1 cellular context compared by ENCODE assay signal in the genomic region with DNA sequence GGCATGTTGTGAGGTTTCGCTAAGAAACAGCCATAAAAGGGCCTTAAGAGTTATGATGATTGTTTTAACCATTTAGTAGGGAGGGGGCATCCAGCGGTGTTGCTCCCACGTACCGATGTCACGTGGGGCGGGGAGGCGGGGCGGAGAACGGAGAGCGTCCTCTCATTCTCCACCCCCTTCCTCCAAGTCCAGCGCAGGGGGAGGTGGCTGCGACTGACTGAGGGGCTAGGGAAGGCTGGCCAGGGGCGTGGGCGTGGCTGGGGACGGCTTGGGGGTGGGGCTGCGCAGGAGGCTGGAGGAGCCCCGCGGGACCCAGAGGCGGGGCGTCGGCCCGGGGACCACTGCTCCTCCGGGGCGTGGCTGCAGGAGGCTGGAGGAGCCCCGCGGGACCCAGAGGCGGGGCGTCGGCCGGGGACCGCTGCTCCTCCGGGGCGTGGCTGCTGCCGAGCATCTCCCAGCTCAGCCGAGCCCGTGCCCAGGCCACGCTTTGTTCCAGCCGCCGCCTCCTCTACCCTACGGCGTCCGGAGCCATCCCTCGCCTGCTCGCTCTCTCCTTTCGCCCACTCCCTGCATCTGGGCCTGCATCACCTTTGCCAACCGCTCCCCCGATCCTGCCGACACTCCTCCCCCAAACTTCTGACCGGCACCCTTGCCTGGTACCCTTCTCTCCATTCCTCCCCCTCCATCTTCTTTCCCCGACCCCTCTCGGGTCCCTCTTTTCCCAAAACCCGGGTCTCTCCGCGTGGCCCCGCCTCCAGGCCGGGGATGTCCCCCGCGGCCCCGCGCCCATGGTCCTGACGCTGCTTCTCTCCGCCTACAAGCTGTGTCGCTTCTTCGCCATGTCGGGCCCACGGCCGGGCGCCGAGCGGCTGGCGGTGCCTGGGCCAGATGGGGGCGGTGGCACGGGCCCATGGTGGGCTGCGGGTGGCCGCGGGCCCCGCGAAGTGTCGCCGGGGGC.
TF ChIP-seq lines count a peak whose summit lies in the region.

Gene SARM1, plus strand, starts transcription at position 450 of the 958 bp plus-strand sequence. Its CDS starts 339 bp downstream, at position 789.

TF ChIP-seq in H1, 55 proteins besides CTCF, POLR2A, EP300 and RAD21 (continued from another document):
- TF ChIP-seq POLR2AphosphoS5 (IDR thresholded peaks at IDR 0.05; ENCODE audit: low read depth, low read length) (no peak), JUN (IDR thresholded peaks at IDR 0.05; ENCODE audit: low read depth, low read length) (no peak), CBX5 (IDR thresholded peaks at IDR 0.05; ENCODE audit: low read depth, low read length) (no peak), KDM4A (IDR thresholded peaks at IDR 0.05; ENCODE audit: low read depth, low read length, severe bottlenecking) (peak; percentile 49), CTBP2 (IDR thresholded peaks at IDR 0.05; ENCODE audit: borderline replicate concordance, insufficient read depth, insufficient read length, low read length) (no peak), RFX5 (IDR thresholded peaks at IDR 0.05; ENCODE audit: borderline replicate concordance, low read depth, low read length) (no peak), TAF7 (optimal IDR thresholded peaks at IDR 0.05; ENCODE audit: borderline replicate concordance, low read depth, low read length) (no peak), HDAC2 (IDR thresholded peaks at IDR 0.05; ENCODE audit: borderline replicate concordance in 1 of 2, low read depth in 2 of 2, low read length in 2 of 2) (peak in 1 of 2 experiments; percentile 37; a peak in 1 of 4 replicates), NRF1 (IDR thresholded peaks at IDR 0.05; ENCODE audit: low read depth, low read length) (peak; percentile 32; the same call in 1 of the 2 replicates), CREB1 (IDR thresholded peaks at IDR 0.05) (peak; percentile 26; the same call in 1 of the 2 replicates), POU5F1 (IDR thresholded peaks at IDR 0.05; ENCODE audit: low read depth, low read length) (no peak), SP2 (IDR thresholded peaks at IDR 0.05; ENCODE audit: low read length) (no peak), KDM5A (IDR thresholded peaks at IDR 0.05; ENCODE audit: low read length) (no peak)
- TF ChIP-seq, protein P1, sequence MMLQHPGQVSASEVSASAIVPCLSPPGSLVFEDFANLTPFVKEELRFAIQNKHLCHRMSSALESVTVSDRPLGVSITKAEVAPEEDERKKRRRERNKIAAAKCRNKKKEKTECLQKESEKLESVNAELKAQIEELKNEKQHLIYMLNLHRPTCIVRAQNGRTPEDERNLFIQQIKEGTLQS (IDR thresholded peaks at IDR 0.05; ENCODE audit: insufficient read depth, low read depth, low read length), result peak; percentile 66; the same call in 1 of the 2 replicates
